In genomic region chr5:174056064-174056842, GRCh38 we compare ENCODE assay signal across 15 cellular contexts. TPM values are rescaled to one million over a fixed set of nuclear protein-coding genes. Genes with fewer than 3 reads are reported as not detected.
DNase-seq lines count a peak whose midpoint lies in the region; ATAC-seq and TF ChIP-seq lines count a peak whose summit lies in the region.
"Had no signal": no experiment of that assay in that cellular context is flagged by ENCODE, and none has a peak within 500 bp of the region (broad histone marks: within the 10 kb centered on the region; RNA-seq: fewer than 3 reads in every experiment).

No MANE protein-coding gene starts in this region.

- no peak for TF ChIP-seq CTCF in upper lobe of left lung (IDR thresholded peaks at IDR 0.05)

- ATAC-seq in left ventricle myocardium superior, result peak; percentile 95
- ATAC-seq in HG03354 (IDR thresholded peaks at IDR 0.05; ENCODE audit: poor library complexity, severe bottlenecking, unreplicated experiment), result no peak
- ATAC-seq in upper lobe of left lung (ENCODE audit: low FRiP score in 2 of 2), result no peak
- ATAC-seq in GM18861 (IDR thresholded peaks at IDR 0.05; ENCODE audit: unreplicated experiment), result no peak

- WGBS in upper lobe of left lung, 2 donors, result 87 to 90% methylated on average over 4 of the region's 4 CpGs

- no peaks in the 10 kb centered on the region for H3K4me1 ChIP-seq in upper lobe of left lung

- CTCF ChIA-PET in HEK293T (lab: Yijun Ruan, JAX), result interaction anchor here (0.6 kb wide), 2 partner anchors 18 to 707 kb away, joined by 3 read pairs; no protein-coding TSS in a partner anchor

- POLR2A ChIA-PET in HEK293T (lab: Yijun Ruan, JAX), result no interaction called here

- no peak for TF ChIP-seq EP300 in upper lobe of left lung (IDR thresholded peaks at IDR 0.05)

- no peaks in the 10 kb centered on the region for H3K9me3 ChIP-seq in upper lobe of left lung

- H3K27ac ChIP-seq in upper lobe of left lung, result no peak overlapping the region

- in situ Hi-C loops in SK-MEL-5 (cut with HindIII; ENCODE audit: low pct_unique_long_range_greater_than_20kb, low sequenced_read_pairs), result no loop called here

- no peak for TF ChIP-seq POLR2A in upper lobe of left lung (IDR thresholded peaks at IDR 0.05)

- no peak overlapping the region for H3K4me3 ChIP-seq in upper lobe of left lung

- no peaks in the 10 kb centered on the region for H3K27me3 ChIP-seq in upper lobe of left lung

- intact Hi-C loops in left ventricle myocardium superior (cut with micrococcal nuclease), result no loop called here

- no peaks in the 10 kb centered on the region for H3K36me3 ChIP-seq in upper lobe of left lung

- DNase-seq in DMS 273 treated with DMSO at 0.1 percent for 48 hours (lab: John Stamatoyannopoulos, UW) (peak; percentile 1), DMS 273 (lab: John Stamatoyannopoulos, UW; ENCODE audit: unreplicated experiment) (no peak), HEK293T (ENCODE audit: extremely low spot score) (no peak), SK-MEL-5 (ENCODE audit: low read depth, low spot score) (peak; percentile 2), left ventricle myocardium superior (peak; percentile 80), upper lobe of left lung (no peak)
- DNase-seq: activated CD4-positive, alpha-beta T cell treated with anti-CD3 and anti-CD28 coated beads, Interleukin-2, amount 50 U/mL, for 4 hours; CD8-positive, alpha-beta memory T cell; midbrain; NCI-H1105; T-helper 9 cell had no signal

TF ChIP-seq in HEK293T, 16 proteins besides CTCF, POLR2A, EP300 and RAD21:
- TF ChIP-seq L3MBTL2 (conservative IDR thresholded peaks at IDR 0.05), result no peak
- TF ChIP-seq PKNOX1 (IDR thresholded peaks at IDR 0.05), result peak; percentile 24; the same call in 1 of the 2 replicates

RNA-seq across cellular contexts. Expression of gene NSG2, which starts 10.7 kb away (rescaled TPM):
- total RNA-seq in SK-MEL-5 (2014; rRNA removed; shearing (Covaris generic)), result not detected in 2 replicates
- polyA plus RNA-seq in SK-MEL-5 (2015; cell fraction: cytosol; rRNA removed), result not detected in 2 replicates
- polyA plus RNA-seq in SK-MEL-5 (2015; cell fraction: nucleus; rRNA removed), result not detected in 2 replicates
- total RNA-seq in left ventricle myocardium superior (0.27 TPM), upper lobe of left lung (1 to 10 TPM in 1 of 6 donors, under 1 TPM in 3, not detected in 2; 0.09 to 2.3 (median 0.13) TPM)
- total RNA-seq: activated T-helper 1 cell treated with anti-CD3 and anti-CD28 coated beads, Interleukin-12 subunit alpha, Interleukin-12 subunit beta, Interleukin-2, Interleukin-4 antibody, amounts not matched to agents 30 ng/mL and 10 ng/mL and 1 ng/mL, durations not matched to agents 14 hours and 24 hours and 36 hours; CD8-positive, alpha-beta memory T cell; osteoblast had no signal
- polyA plus RNA-seq: CD8-positive, alpha-beta memory T cell had no signal

Comparison
In these comparisons a context has a peak if more than half of its experiments do, and no peak if none do; other contexts are left out.
1. DNase-seq: peak in DMS 273 treated with DMSO at 0.1 percent for 48 hours (single experiment), SK-MEL-5 (single experiment) and left ventricle myocardium superior (single experiment); none in DMS 273 (single experiment), HEK293T (single experiment) and upper lobe of left lung (0 of 2).